ENCODE assay signal across 8 cellular contexts in the genomic region with DNA sequence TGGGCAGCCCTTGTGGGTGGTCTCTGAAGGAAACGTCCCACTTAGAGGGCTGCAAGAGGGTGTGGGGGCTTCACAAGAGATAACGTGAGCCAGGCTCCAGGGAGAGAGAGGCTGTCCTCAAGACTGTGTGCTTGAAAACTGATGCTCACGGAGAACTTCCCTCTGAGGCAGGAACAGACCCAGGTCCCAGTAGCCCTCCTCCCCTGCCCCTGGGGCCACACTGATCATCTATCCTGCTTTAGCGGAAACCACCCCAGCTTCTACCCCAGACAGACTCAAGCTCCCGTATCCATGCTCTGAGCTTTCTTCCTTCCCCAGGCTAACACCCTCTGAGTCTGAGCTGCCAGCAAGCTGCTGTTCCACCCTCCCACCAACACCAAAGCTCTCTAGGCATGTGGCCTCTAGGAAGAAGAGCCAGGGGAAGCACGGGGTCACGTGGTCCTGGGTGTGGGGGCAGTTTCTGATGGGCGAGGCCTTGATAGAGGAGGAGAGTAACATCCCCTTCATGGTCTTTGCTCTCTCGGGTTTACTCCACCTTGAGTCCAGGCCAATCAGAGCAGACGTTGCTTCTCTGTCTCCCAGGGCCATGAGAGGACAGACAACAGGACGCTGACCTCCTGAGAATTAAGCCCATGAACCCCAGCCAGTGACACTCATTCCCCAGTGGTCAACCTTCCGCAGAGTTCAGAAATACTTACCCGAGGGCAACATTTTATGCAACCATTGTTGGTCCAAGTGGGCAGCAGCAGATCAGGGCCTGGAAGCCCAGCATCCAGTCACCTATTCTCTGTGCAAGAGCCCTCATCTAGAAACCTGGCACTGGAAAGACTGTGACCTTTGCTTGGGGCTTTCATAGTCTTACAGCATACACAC. TPM values are rescaled to one million over a fixed set of nuclear protein-coding genes. Genes with fewer than 3 reads are reported as not detected.
DNase-seq lines count a peak whose midpoint lies in the region; ATAC-seq and TF ChIP-seq lines count a peak whose summit lies in the region.

No MANE protein-coding gene starts in this region.

- in situ Hi-C loops in KBM-7 (cut with MboI; ENCODE audit: low pct_unique_long_range_greater_than_20kb, low sequenced_read_pairs): no loop called here

- H3K27me3 Mint-ChIP-seq in stimulated activated naive CD8-positive, alpha-beta T cell treated with anti-CD3 and anti-CD28 coated beads, Interleukin-15, amount 100 ng/mL, for 72 hours: no peaks in the 10 kb centered on the region

- H3K4me3 ChIP-seq in GM12864 (ENCODE audit: low read depth, low read length) (peak overlapping the region; percentile 96), mesodermal cell (ENCODE audit: extremely low read depth, insufficient read depth, low read length, poor library complexity, severe bottlenecking) (peak overlapping the region; percentile 72)

- H3K36me3 ChIP-seq in mesodermal cell (ENCODE audit: control insufficient read depth, insufficient read depth, low read length): peaks cover 34% of the 10 kb centered on the region

- DNase-seq in GM12864 (ENCODE audit: low read depth) (peak; percentile 93), KBM-7 (peak; percentile 89), UCSD-AML1 (lab: John Stamatoyannopoulos, UW; ENCODE audit: unreplicated experiment) (peak; percentile 71), ecto neural progenitor cell (ENCODE audit: low spot score) (peak; percentile 79), NCI-H1436 treated with DMSO at 0.1 percent for 48 hours (lab: John Stamatoyannopoulos, UW) (no peak)
- peak; percentile 64 to 79 for DNase-seq in stimulated activated naive CD8-positive, alpha-beta T cell treated with anti-CD3 and anti-CD28 coated beads, Interleukin-15, amount 100 ng/mL, for 72 hours

- H3K4me3 Mint-ChIP-seq in stimulated activated naive CD8-positive, alpha-beta T cell treated with anti-CD3 and anti-CD28 coated beads, Interleukin-15, amount 100 ng/mL, for 72 hours: peak overlapping the region; percentile 94 to 99

- H3K27ac Mint-ChIP-seq in stimulated activated naive CD8-positive, alpha-beta T cell treated with anti-CD3 and anti-CD28 coated beads, Interleukin-15, amount 100 ng/mL, for 72 hours: peak overlapping the region; percentile 99 to 100

- peak overlapping the region; percentile 88 for H3K27ac ChIP-seq in mesodermal cell (ENCODE audit: low read depth, low read length, severe bottlenecking)

- TF ChIP-seq CTCF in GM12864 (IDR thresholded peaks at IDR 0.05; ENCODE audit: low read depth, low read length, missing control alignments): no peak

- no peaks in the 10 kb centered on the region for H3K9me3 ChIP-seq in mesodermal cell (ENCODE audit: control insufficient read depth, low read length)

- no peaks in the 10 kb centered on the region for H3K9me3 Mint-ChIP-seq in stimulated activated naive CD8-positive, alpha-beta T cell treated with anti-CD3 and anti-CD28 coated beads, Interleukin-15, amount 100 ng/mL, for 72 hours

- 47 to 54% methylated on average over 9 to 13 of the region's 13 CpGs for WGBS in mesodermal cell (ENCODE audit: insufficient coverage in 2 of 2), 2 experiments

- ATAC-seq in GM21723 (IDR thresholded peaks at IDR 0.05; ENCODE audit: unreplicated experiment): peak; percentile 72
- ATAC-seq in stimulated activated naive CD8-positive, alpha-beta T cell treated with anti-CD3 and anti-CD28 coated beads, Interleukin-15, amount 100 ng/mL, for 72 hours: peak; percentile 66

- H3K4me1 ChIP-seq in mesodermal cell (ENCODE audit: control insufficient read depth, insufficient read depth, low read length, poor library complexity, severe bottlenecking): no peaks in the 10 kb centered on the region

- peaks cover 45% of the 10 kb centered on the region for H3K4me1 Mint-ChIP-seq in stimulated activated naive CD8-positive, alpha-beta T cell treated with anti-CD3 and anti-CD28 coated beads, Interleukin-15, amount 100 ng/mL, for 72 hours

RNA-seq across cellular contexts. Expression of gene PCK2, which starts 1.3 kb away (rescaled TPM):
- polyA plus RNA-seq in mesodermal cell (2013, experiment 1 of 2): 40.7 TPM
- polyA plus RNA-seq in mesodermal cell (2013, experiment 2 of 2): 39.1 TPM

RNA-seq across cellular contexts. Expression of gene DCAF11, which starts 19.1 kb away (rescaled TPM):
- polyA plus RNA-seq in mesodermal cell (2013, experiment 1 of 2): 28.2 TPM
- 30.7 TPM for polyA plus RNA-seq in mesodermal cell (2013, experiment 2 of 2)

RNA-seq across cellular contexts. Expression of gene NRL, which starts 19.3 kb away (rescaled TPM):
- 0.66 TPM for polyA plus RNA-seq in mesodermal cell (2013, experiment 1 of 2)
- 0.66 TPM for polyA plus RNA-seq in mesodermal cell (2013, experiment 2 of 2)

RNA-seq across cellular contexts. Expression of gene CPNE6, which starts 24.1 kb away (rescaled TPM):
- polyA plus RNA-seq in mesodermal cell (2013, experiment 1 of 2): not detected
- not detected for polyA plus RNA-seq in mesodermal cell (2013, experiment 2 of 2)

RNA-seq across cellular contexts. Expression of gene FITM1, which starts 35.0 kb away (rescaled TPM):
- 0.29 TPM for polyA plus RNA-seq in mesodermal cell (2013, experiment 1 of 2)
- polyA plus RNA-seq in mesodermal cell (2013, experiment 2 of 2): 0.25 TPM
